13 cellular contexts compared by ENCODE assay signal in the genomic region with DNA sequence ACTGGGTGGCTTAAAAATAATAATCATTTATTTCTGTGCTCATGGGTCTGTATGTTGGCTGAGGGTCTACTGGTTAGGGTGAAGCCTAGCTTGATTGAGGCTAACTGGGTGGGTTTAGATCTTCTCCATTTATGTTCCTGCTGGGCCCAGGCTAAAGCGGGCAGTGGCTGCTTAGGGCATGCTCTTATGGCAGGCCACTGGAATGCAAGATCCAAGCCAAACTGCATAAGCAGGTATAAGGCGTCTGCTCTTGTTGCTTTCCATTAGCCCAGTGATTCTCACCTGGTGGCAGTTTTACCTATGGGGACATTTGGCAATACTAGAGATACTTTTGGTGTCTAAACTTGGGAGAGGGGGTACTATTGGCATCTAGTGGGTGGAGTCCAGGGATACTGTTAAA. TPM values are rescaled to one million over a fixed set of nuclear protein-coding genes. Genes with fewer than 3 reads are reported as not detected.
DNase-seq lines count a peak whose midpoint lies in the region; ATAC-seq lines count a peak whose summit lies in the region.
"Had no signal": no experiment of that assay in that cellular context is flagged by ENCODE, and none has a peak within 500 bp of the region (broad histone marks: within the 10 kb centered on the region; RNA-seq: fewer than 3 reads in every experiment).

No MANE protein-coding gene starts in this region.

- POLR2A ChIA-PET in activated CD8-positive, alpha-beta T cell treated with anti-CD3 and anti-CD28 coated beads, Interleukin-2, amount 10 ng/mL, durations not matched to agents 7 days and 5 days (lab: Charles Lee) = interaction anchor here (1.5 kb wide), 1 partner anchor 43 kb away, joined by 3 read pairs; no protein-coding TSS in a partner anchor

- H3K4me1 Mint-ChIP-seq in activated naive CD4-positive, alpha-beta T cell treated with anti-CD3 and anti-CD28 coated beads, Interleukin-2, amount 10 ng/mL, durations not matched to agents 7 days and 5 days = peaks cover 51% of the 10 kb centered on the region
- H3K4me1 Mint-ChIP-seq in activated CD8-positive, alpha-beta T cell treated with anti-CD3 and anti-CD28 coated beads, Interleukin-2, amount 10 ng/mL, durations not matched to agents 7 days and 5 days (ENCODE audit: low read depth) = peaks cover 40% of the 10 kb centered on the region
- peaks cover 56% of the 10 kb centered on the region for H3K4me1 Mint-ChIP-seq in stimulated activated effector memory CD8-positive, alpha-beta T cell treated with anti-CD3 and anti-CD28 coated beads, Interleukin-12 subunit alpha, Interleukin-12 subunit beta, amount 100 ng/mL, for 72 hours

- H3K9me3 Mint-ChIP-seq in activated naive CD4-positive, alpha-beta T cell treated with anti-CD3 and anti-CD28 coated beads, Interleukin-2, amount 10 ng/mL, durations not matched to agents 7 days and 5 days = no peaks in the 10 kb centered on the region
- no peaks in the 10 kb centered on the region for H3K9me3 Mint-ChIP-seq in activated CD8-positive, alpha-beta T cell treated with anti-CD3 and anti-CD28 coated beads, Interleukin-2, amount 10 ng/mL, durations not matched to agents 7 days and 5 days (ENCODE audit: insufficient read depth)
- no peaks in the 10 kb centered on the region for H3K9me3 Mint-ChIP-seq in stimulated activated effector memory CD8-positive, alpha-beta T cell treated with anti-CD3 and anti-CD28 coated beads, Interleukin-12 subunit alpha, Interleukin-12 subunit beta, amount 100 ng/mL, for 72 hours

- no peak for ATAC-seq in activated CD8-positive, alpha-beta T cell treated with anti-CD3 and anti-CD28 coated beads, Interleukin-2, amount 10 ng/mL, durations not matched to agents 7 days and 5 days
- no peak for ATAC-seq in stimulated activated effector memory CD8-positive, alpha-beta T cell treated with anti-CD3 and anti-CD28 coated beads, Interleukin-12 subunit alpha, Interleukin-12 subunit beta, amount 100 ng/mL, for 72 hours
- ATAC-seq: esophagus mucosa, mucosa of descending colon had no signal

- H3K4me3 Mint-ChIP-seq in activated naive CD4-positive, alpha-beta T cell treated with anti-CD3 and anti-CD28 coated beads, Interleukin-2, amount 10 ng/mL, durations not matched to agents 7 days and 5 days = no peak overlapping the region
- no peak overlapping the region for H3K4me3 Mint-ChIP-seq in activated CD8-positive, alpha-beta T cell treated with anti-CD3 and anti-CD28 coated beads, Interleukin-2, amount 10 ng/mL, durations not matched to agents 7 days and 5 days
- peak overlapping the region; percentile 67 for H3K4me3 Mint-ChIP-seq in stimulated activated effector memory CD8-positive, alpha-beta T cell treated with anti-CD3 and anti-CD28 coated beads, Interleukin-12 subunit alpha, Interleukin-12 subunit beta, amount 100 ng/mL, for 72 hours

- CTCF ChIA-PET in activated naive CD4-positive, alpha-beta T cell treated with anti-CD3 and anti-CD28 coated beads, Interleukin-2, amount 10 ng/mL, durations not matched to agents 7 days and 5 days (lab: Charles Lee) = no interaction called here
- CTCF ChIA-PET in activated CD8-positive, alpha-beta T cell treated with anti-CD3 and anti-CD28 coated beads, Interleukin-2, amount 10 ng/mL, durations not matched to agents 7 days and 5 days (lab: Charles Lee) = no interaction called here

- peaks cover 32% of the 10 kb centered on the region for H3K36me3 Mint-ChIP-seq in activated naive CD4-positive, alpha-beta T cell treated with anti-CD3 and anti-CD28 coated beads, Interleukin-2, amount 10 ng/mL, durations not matched to agents 7 days and 5 days
- H3K36me3 Mint-ChIP-seq in activated CD8-positive, alpha-beta T cell treated with anti-CD3 and anti-CD28 coated beads, Interleukin-2, amount 10 ng/mL, durations not matched to agents 7 days and 5 days (ENCODE audit: low read depth) = peaks cover 36% of the 10 kb centered on the region
- no peaks in the 10 kb centered on the region for H3K36me3 Mint-ChIP-seq in stimulated activated effector memory CD8-positive, alpha-beta T cell treated with anti-CD3 and anti-CD28 coated beads, Interleukin-12 subunit alpha, Interleukin-12 subunit beta, amount 100 ng/mL, for 72 hours

- no peaks in the 10 kb centered on the region for H3K27me3 Mint-ChIP-seq in activated naive CD4-positive, alpha-beta T cell treated with anti-CD3 and anti-CD28 coated beads, Interleukin-2, amount 10 ng/mL, durations not matched to agents 7 days and 5 days
- H3K27me3 Mint-ChIP-seq in activated CD8-positive, alpha-beta T cell treated with anti-CD3 and anti-CD28 coated beads, Interleukin-2, amount 10 ng/mL, durations not matched to agents 7 days and 5 days (ENCODE audit: low read depth) = no peaks in the 10 kb centered on the region

- DNase-seq in activated naive CD4-positive, alpha-beta T cell treated with anti-CD3 and anti-CD28 coated beads, Interleukin-2, amount 10 ng/mL, durations not matched to agents 7 days and 5 days = no peak
- DNase-seq in activated naive CD4-positive, alpha-beta T cell treated with Interleukin-2 at 50 U/mL for 16 hours = no peak
- no peak for DNase-seq in activated CD8-positive, alpha-beta T cell treated with anti-CD3 and anti-CD28 coated beads, Interleukin-2, amount 10 ng/mL, durations not matched to agents 7 days and 5 days
- DNase-seq in iPS-NIHi7 (ENCODE audit: extremely low spot score) = peak; percentile 11
- no peak for DNase-seq in stimulated activated effector memory CD8-positive, alpha-beta T cell treated with anti-CD3 and anti-CD28 coated beads, Interleukin-12 subunit alpha, Interleukin-12 subunit beta, amount 100 ng/mL, for 72 hours (ENCODE audit: low spot score in 2 of 2)
- DNase-seq in stimulated activated CD4-positive, alpha-beta T cell treated with anti-CD3 and anti-CD28 coated beads, Interleukin-15, amount 100 ng/mL, for 24 hours = no peak
- DNase-seq in AG08396 (ENCODE audit: low spot score) = no peak
- no peak for DNase-seq in NCI-H526 (lab: John Stamatoyannopoulos, UW)
- DNase-seq: activated CD8-positive, alpha-beta memory T cell treated with anti-CD3 and anti-CD28 coated beads, Interleukin-2, amount 50 U/mL, for 4 hours; caudate nucleus; MG63; mucosa of descending colon had no signal

- H3K27ac Mint-ChIP-seq in activated naive CD4-positive, alpha-beta T cell treated with anti-CD3 and anti-CD28 coated beads, Interleukin-2, amount 10 ng/mL, durations not matched to agents 7 days and 5 days = peak overlapping the region; percentile 100
- peak overlapping the region; percentile 98 for H3K27ac Mint-ChIP-seq in activated CD8-positive, alpha-beta T cell treated with anti-CD3 and anti-CD28 coated beads, Interleukin-2, amount 10 ng/mL, durations not matched to agents 7 days and 5 days
- peak overlapping the region; percentile 92 for H3K27ac Mint-ChIP-seq in stimulated activated effector memory CD8-positive, alpha-beta T cell treated with anti-CD3 and anti-CD28 coated beads, Interleukin-12 subunit alpha, Interleukin-12 subunit beta, amount 100 ng/mL, for 72 hours

RNA-seq across cellular contexts. Expression of a gene that starts 44.5 kb away (rescaled TPM):
- total RNA-seq in activated CD8-positive, alpha-beta T cell treated with anti-CD3 and anti-CD28 coated beads, Interleukin-2, amount 10 ng/mL, durations not matched to agents 7 days and 5 days = 10 to 100 TPM; 55.3 to 58.6 TPM
